Comparison of ENCODE assay signal across 15 cellular contexts in genomic region chr12:48164456-48164855, GRCh38. TPM values are rescaled to one million over a fixed set of nuclear protein-coding genes. Genes with fewer than 3 reads are reported as not detected.
DNase-seq lines count a peak whose midpoint lies in the region; ATAC-seq and TF ChIP-seq lines count a peak whose summit lies in the region.
"Had no signal": no experiment of that assay in that cellular context is flagged by ENCODE, and none has a peak within 500 bp of the region (broad histone marks: within the 10 kb centered on the region; RNA-seq: fewer than 3 reads in every experiment).

No MANE protein-coding gene starts in this region.

- H3K4me2 ChIP-seq in parathyroid adenoma (ENCODE audit: low read length): no peak overlapping the region
- H3K4me2 ChIP-seq: A549 had no signal

- peak; percentile 75 for DNase-seq in foreskin melanocyte
- no peak for DNase-seq in natural killer cell treated with Interleukin-12 subunit alpha and Interleukin-12 subunit beta and Interleukin-15 and Interleukin-18, amount 100 ng/mL, for 72 hours (ENCODE audit: low spot score)
- DNase-seq in putamen (ENCODE audit: low spot score): no peak

- H3K4me1 ChIP-seq in parathyroid adenoma: peaks cover 34% of the 10 kb centered on the region
- peaks cover 15 to 33% (median 21%) of the 10 kb centered on the region in 3 donors for H3K4me1 ChIP-seq in skeletal muscle tissue (ENCODE audit: control insufficient read depth in 3 of 3, insufficient read depth in 3 of 3, low read length in 3 of 3)
- H3K4me1 ChIP-seq: A549, Caco-2 had no signal

- no peaks in the 10 kb centered on the region for H3K4me1 Mint-ChIP-seq in natural killer cell treated with Interleukin-12 subunit alpha and Interleukin-12 subunit beta and Interleukin-15 and Interleukin-18, amount 100 ng/mL, for 72 hours (ENCODE audit: low read depth in 2 of 2)

- H3K36me3 Mint-ChIP-seq in natural killer cell treated with Interleukin-12 subunit alpha and Interleukin-12 subunit beta and Interleukin-15 and Interleukin-18, amount 100 ng/mL, for 72 hours: no peaks in the 10 kb centered on the region
- H3K36me3 Mint-ChIP-seq: CD14-positive monocyte; CD8-positive, alpha-beta T cell had no signal

- H3K9ac ChIP-seq in parathyroid adenoma: no peak overlapping the region
- no peak overlapping the region for H3K9ac ChIP-seq in skeletal muscle tissue (ENCODE audit: low read depth in 1 of 3, low read length in 3 of 3)
- H3K9ac ChIP-seq: GM23248 had no signal

- H3K27me3 ChIP-seq in parathyroid adenoma (ENCODE audit: control insufficient read depth, insufficient read depth, low read length) (no peaks in the 10 kb centered on the region), skeletal muscle tissue (ENCODE audit: control insufficient read depth in 3 of 3, insufficient read depth in 3 of 3, low read length in 3 of 3) (no peaks in the 10 kb centered on the region)

- no peak for ATAC-seq in natural killer cell treated with Interleukin-12 subunit alpha and Interleukin-12 subunit beta and Interleukin-15 and Interleukin-18, amount 100 ng/mL, for 72 hours
- ATAC-seq in GM18909 (IDR thresholded peaks at IDR 0.05; ENCODE audit: poor library complexity, unreplicated experiment): no peak
- ATAC-seq in esophagus mucosa: no peak

- H3K9me3 Mint-ChIP-seq in natural killer cell treated with Interleukin-12 subunit alpha and Interleukin-12 subunit beta and Interleukin-15 and Interleukin-18, amount 100 ng/mL, for 72 hours: no peaks in the 10 kb centered on the region
- H3K9me3 Mint-ChIP-seq: CD14-positive monocyte; CD8-positive, alpha-beta T cell had no signal

- H3K36me3 ChIP-seq in parathyroid adenoma (ENCODE audit: control insufficient read depth, insufficient read depth, low read length) (no peaks in the 10 kb centered on the region), skeletal muscle tissue (ENCODE audit: control insufficient read depth in 3 of 3, insufficient read depth in 3 of 3, low read length in 3 of 3) (no peaks in the 10 kb centered on the region)

- peaks cover 16 to 25% of the 10 kb centered on the region in 2 donors for H3K27me3 Mint-ChIP-seq in natural killer cell treated with Interleukin-12 subunit alpha and Interleukin-12 subunit beta and Interleukin-15 and Interleukin-18, amount 100 ng/mL, for 72 hours

- peak overlapping the region; percentile 42 for H3K27ac ChIP-seq in angular gyrus (ENCODE audit: low read depth, low read length)
- peak overlapping the region; percentile 58 for H3K27ac ChIP-seq in parathyroid adenoma
- peak overlapping the region; percentile 94 for H3K27ac ChIP-seq in skeletal muscle tissue (ENCODE audit: low read depth, low read length)
- H3K27ac ChIP-seq: A549, GM23248 had no signal

- no peak for TF ChIP-seq CTCF in parathyroid adenoma (IDR thresholded peaks at IDR 0.05)

- H3K4me3 ChIP-seq in parathyroid adenoma (ENCODE audit: low read depth, low read length) (no peak overlapping the region), skeletal muscle tissue (ENCODE audit: low read length in 3 of 3) (no peak overlapping the region)
- H3K4me3 ChIP-seq: A549, GM23248 had no signal

- no peaks in the 10 kb centered on the region for H3K79me2 ChIP-seq in parathyroid adenoma

- H3K4me3 Mint-ChIP-seq in natural killer cell treated with Interleukin-12 subunit alpha and Interleukin-12 subunit beta and Interleukin-15 and Interleukin-18, amount 100 ng/mL, for 72 hours: no peak overlapping the region
- H3K4me3 Mint-ChIP-seq: CD14-positive monocyte; CD8-positive, alpha-beta T cell had no signal

- no peak overlapping the region for H3K27ac Mint-ChIP-seq in natural killer cell treated with Interleukin-12 subunit alpha and Interleukin-12 subunit beta and Interleukin-15 and Interleukin-18, amount 100 ng/mL, for 72 hours
- H3K27ac Mint-ChIP-seq: CD14-positive monocyte; CD8-positive, alpha-beta T cell had no signal

- peak overlapping the region; percentile 25 for H2AFZ ChIP-seq in parathyroid adenoma
- H2AFZ ChIP-seq: GM23248 had no signal

- H3K9me3 ChIP-seq in parathyroid adenoma (ENCODE audit: control insufficient read depth, low read length) (no peaks in the 10 kb centered on the region), skeletal muscle tissue (ENCODE audit: control insufficient read depth in 3 of 3, low read length in 3 of 3) (no peaks in the 10 kb centered on the region)
- H3K9me3 ChIP-seq: A549, Caco-2 had no signal

RNA-seq across cellular contexts. Expression of gene ASB8, which starts 7.1 kb away (rescaled TPM):
- total RNA-seq in skeletal muscle tissue (32.9 TPM), esophagus mucosa (24.7 TPM)
- total RNA-seq in natural killer cell treated with Interleukin-12 subunit alpha and Interleukin-12 subunit beta and Interleukin-15 and Interleukin-18, amount 100 ng/mL, for 72 hours: 10 to 100 TPM; 35.9 to 48.1 TPM

RNA-seq across cellular contexts. Expression of gene CCDC184, which starts 19.0 kb away (rescaled TPM):
- total RNA-seq in skeletal muscle tissue: 0.52 TPM
- under 1 TPM in 1 of 2 donors, not detected in 1; 0.86 TPM for total RNA-seq in natural killer cell treated with Interleukin-12 subunit alpha and Interleukin-12 subunit beta and Interleukin-15 and Interleukin-18, amount 100 ng/mL, for 72 hours
- total RNA-seq in esophagus mucosa: 0.20 TPM
- total RNA-seq: HT-29 had no signal

RNA-seq across cellular contexts. Expression of gene OR10AD1, which starts 38.6 kb away (rescaled TPM):
- not detected for total RNA-seq in skeletal muscle tissue
- not detected for total RNA-seq in natural killer cell treated with Interleukin-12 subunit alpha and Interleukin-12 subunit beta and Interleukin-15 and Interleukin-18, amount 100 ng/mL, for 72 hours
- total RNA-seq in esophagus mucosa: not detected
- total RNA-seq: Caco-2; CD8-positive, alpha-beta T cell; GM23248; HT-29; IMR-90 had no signal

RNA-seq across cellular contexts. Expression of gene PFKM, which starts 45.3 kb away (rescaled TPM):
- total RNA-seq in skeletal muscle tissue (304 TPM), esophagus mucosa (24.7 TPM)
- total RNA-seq in natural killer cell treated with Interleukin-12 subunit alpha and Interleukin-12 subunit beta and Interleukin-15 and Interleukin-18, amount 100 ng/mL, for 72 hours: 10 to 100 TPM; 29.8 to 49.5 TPM

RNA-seq across cellular contexts. Expression of gene SENP1, which starts 58.6 kb away (rescaled TPM):
- 15.1 TPM for total RNA-seq in skeletal muscle tissue
- 10 to 100 TPM; 36.6 to 59.7 TPM for total RNA-seq in natural killer cell treated with Interleukin-12 subunit alpha and Interleukin-12 subunit beta and Interleukin-15 and Interleukin-18, amount 100 ng/mL, for 72 hours
- 13.4 TPM for total RNA-seq in esophagus mucosa

Comparison
In these comparisons a context has a peak if more than half of its experiments do, and no peak if none do; other contexts are left out.
1. H3K27ac ChIP-seq: peak in every context shown above with its lines; median percentile 94 in skeletal muscle tissue; 58 in parathyroid adenoma; 42 in angular gyrus.